13 cellular contexts compared by ENCODE assay signal in genomic region chr12:78028426-78028825, GRCh38.
A peak's percentile ranks its signal among the peaks of the same experiment; 100 is the strongest.
DNase-seq lines count a peak whose midpoint lies in the region; ATAC-seq and TF ChIP-seq lines count a peak whose summit lies in the region.
"Had no signal": no experiment of that assay in that cellular context is flagged by ENCODE, and none has a peak within 500 bp of the region (broad histone marks: within the 10 kb centered on the region; RNA-seq: fewer than 3 reads in every experiment).

No MANE protein-coding gene starts in this region.

- H3K9ac ChIP-seq in adipocyte (ENCODE audit: low read length) = no peak overlapping the region
- H3K9ac ChIP-seq: BLaER1 had no signal

- TF ChIP-seq POLR2A in stomach (IDR thresholded peaks at IDR 0.05) = no peak

- DNase-seq in AG10803 (ENCODE audit: low read depth) (peak; percentile 5), adipocyte (ENCODE audit: low read depth) (peak; percentile 12), fibroblast of gingiva (ENCODE audit: low read depth) (peak; percentile 33), stomach (no peak)
- DNase-seq: CD4-positive, alpha-beta memory T cell; DMS153; DMS79 treated with DMSO at 0.1 percent for 48 hours; GF-D8; H9 had no signal

- WGBS in stomach, 5 donors = 60 to 77% (median 74%) methylated on average over 1 of the region's 1 CpG

- H3K4me1 ChIP-seq in adipocyte (ENCODE audit: control insufficient read depth, insufficient read depth, low read length) (peaks cover 26% of the 10 kb centered on the region), stomach (no peaks in the 10 kb centered on the region)
- H3K4me1 ChIP-seq: BLaER1 had no signal

- no peak overlapping the region for H3K27ac ChIP-seq in stomach
- H3K27ac ChIP-seq: BLaER1 had no signal

- no peak for TF ChIP-seq EP300 in stomach (IDR thresholded peaks at IDR 0.05)

- intact Hi-C loops in stomach (cut with DNase I; ENCODE audit: low total_unique reads) = no loop called here

- ATAC-seq in GM18909 (IDR thresholded peaks at IDR 0.05; ENCODE audit: poor library complexity, unreplicated experiment) (no peak), GM18498 (IDR thresholded peaks at IDR 0.05; ENCODE audit: unreplicated experiment) (no peak)
- ATAC-seq: HepG2 had no signal

- H3K27me3 ChIP-seq in adipocyte (replicated peaks; ENCODE audit: control insufficient read depth, insufficient read depth, low read length) = no peaks in the 10 kb centered on the region
- no peaks in the 10 kb centered on the region for H3K27me3 ChIP-seq in stomach
- H3K27me3 ChIP-seq: BLaER1 had no signal

- TF ChIP-seq CTCF in AG10803 (conservative IDR thresholded peaks at IDR 0.05; ENCODE audit: low read length) (no peak), stomach (IDR thresholded peaks at IDR 0.05) (no peak)

- no peaks in the 10 kb centered on the region for H3K9me3 ChIP-seq in adipocyte (ENCODE audit: control insufficient read depth, low read length)
- H3K9me3 ChIP-seq in stomach = peaks cover 0 to 5% (median 0%) of the 10 kb centered on the region in 4 donors
- H3K9me3 ChIP-seq: BLaER1 had no signal

- no peak overlapping the region for H3K4me3 ChIP-seq in AG10803 (ENCODE audit: low read length)
- no peak overlapping the region for H3K4me3 ChIP-seq in adipocyte (ENCODE audit: low read length)
- H3K4me3 ChIP-seq in stomach = no peak overlapping the region
- H3K4me3 ChIP-seq: BLaER1 had no signal

- H3K36me3 ChIP-seq in adipocyte (ENCODE audit: control insufficient read depth, insufficient read depth, low read length, severe bottlenecking) = peaks cover 37% of the 10 kb centered on the region
- H3K36me3 ChIP-seq in stomach = no peaks in the 10 kb centered on the region
- H3K36me3 ChIP-seq: BLaER1 had no signal
